1 cellular context compared by ENCODE assay signal in genomic region chr9:130186839-130187522, GRCh38.
A peak's percentile ranks its signal among the peaks of the same experiment; 100 is the strongest.
TF ChIP-seq lines count a peak whose summit lies in the region.

No MANE protein-coding gene starts in this region.

TF ChIP-seq in HepG2, 621 proteins besides CTCF, POLR2A, EP300 and RAD21 (continued from another document and continues in another):
- TF ChIP-seq, protein P1, sequence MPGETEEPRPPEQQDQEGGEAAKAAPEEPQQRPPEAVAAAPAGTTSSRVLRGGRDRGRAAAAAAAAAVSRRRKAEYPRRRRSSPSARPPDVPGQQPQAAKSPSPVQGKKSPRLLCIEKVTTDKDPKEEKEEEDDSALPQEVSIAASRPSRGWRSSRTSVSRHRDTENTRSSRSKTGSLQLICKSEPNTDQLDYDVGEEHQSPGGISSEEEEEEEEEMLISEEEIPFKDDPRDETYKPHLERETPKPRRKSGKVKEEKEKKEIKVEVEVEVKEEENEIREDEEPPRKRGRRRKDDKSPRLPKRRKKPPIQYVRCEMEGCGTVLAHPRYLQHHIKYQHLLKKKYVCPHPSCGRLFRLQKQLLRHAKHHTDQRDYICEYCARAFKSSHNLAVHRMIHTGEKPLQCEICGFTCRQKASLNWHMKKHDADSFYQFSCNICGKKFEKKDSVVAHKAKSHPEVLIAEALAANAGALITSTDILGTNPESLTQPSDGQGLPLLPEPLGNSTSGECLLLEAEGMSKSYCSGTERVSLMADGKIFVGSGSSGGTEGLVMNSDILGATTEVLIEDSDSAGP (CRISPR knock-in tag; IDR thresholded peaks at IDR 0.05; ENCODE audit: borderline replicate concordance) = peak; percentile 100
- TF ChIP-seq TBX3 (IDR thresholded peaks at IDR 0.05; ENCODE audit: borderline replicate concordance) (no peak), MEIS1 (CRISPR knock-in tag; IDR thresholded peaks at IDR 0.05; ENCODE audit: borderline replicate concordance) (no peak), ASH2L (IDR thresholded peaks at IDR 0.05; ENCODE audit: insufficient read length, low read depth, low read length) (no peak), ATRX (CRISPR knock-in tag; IDR thresholded peaks at IDR 0.05; ENCODE audit: borderline replicate concordance) (no peak), HCFC1 (IDR thresholded peaks at IDR 0.05; ENCODE audit: low read depth, low read length) (no peak), PRDM10 (CRISPR knock-in tag; IDR thresholded peaks at IDR 0.05; ENCODE audit: low read depth) (no peak), KMT2A (CRISPR knock-in tag; IDR thresholded peaks at IDR 0.05) (no peak), ZNF337 (CRISPR knock-in tag; IDR thresholded peaks at IDR 0.05; ENCODE audit: borderline replicate concordance, low read depth) (no peak), PRMT3 (CRISPR knock-in tag; IDR thresholded peaks at IDR 0.05; ENCODE audit: borderline replicate concordance, low read depth) (no peak), PCBP1 (IDR thresholded peaks at IDR 0.05; ENCODE audit: borderline replicate concordance, low read depth, low read length) (0 out of 2 replicates have a peak, but pooled peaks have one; percentile 20), GTF3A (CRISPR knock-in tag; conservative IDR thresholded peaks at IDR 0.05) (no peak), MED13 (CRISPR knock-in tag; IDR thresholded peaks at IDR 0.05) (no peak), ZNF34 (CRISPR knock-in tag; IDR thresholded peaks at IDR 0.05; ENCODE audit: borderline replicate concordance) (no peak), USF2 (IDR thresholded peaks at IDR 0.05; ENCODE audit: low read depth, low read length) (no peak), USF2 (CRISPR knock-in tag; IDR thresholded peaks at IDR 0.05; ENCODE audit: borderline replicate concordance) (no peak), FOSL2 (CRISPR knock-in tag; IDR thresholded peaks at IDR 0.05) (peak; percentile 96), NR2C2 (CRISPR knock-in tag; IDR thresholded peaks at IDR 0.05; ENCODE audit: borderline replicate concordance) (peak; percentile 40; the same call in 1 of the 2 replicates), ZNF562 (CRISPR knock-in tag; IDR thresholded peaks at IDR 0.05; ENCODE audit: borderline replicate concordance) (no peak), NR2F1 (CRISPR knock-in tag; IDR thresholded peaks at IDR 0.05) (no peak), CCAR2 (optimal IDR thresholded peaks at IDR 0.05; ENCODE audit: low read depth, low read length) (no peak), MAF1 (CRISPR knock-in tag; IDR thresholded peaks at IDR 0.05; ENCODE audit: borderline replicate concordance) (no peak), KAT8 (CRISPR knock-in tag; IDR thresholded peaks at IDR 0.05) (peak; percentile 30; the same call in 1 of the 2 replicates), DNMT1 (CRISPR knock-in tag; IDR thresholded peaks at IDR 0.05) (no peak), STAT6 (CRISPR knock-in tag; IDR thresholded peaks at IDR 0.05; ENCODE audit: borderline replicate concordance) (no peak), AGO1 (IDR thresholded peaks at IDR 0.05; ENCODE audit: low read depth, low read length, poor library complexity, severe bottlenecking) (no peak), MTA1 (CRISPR knock-in tag; IDR thresholded peaks at IDR 0.05; ENCODE audit: borderline replicate concordance) (peak; percentile 63; the same call in 1 of the 2 replicates), ZNF335 (CRISPR knock-in tag; IDR thresholded peaks at IDR 0.05) (no peak), ZNF703 (CRISPR knock-in tag; IDR thresholded peaks at IDR 0.05; ENCODE audit: borderline replicate concordance) (no peak), ISX (CRISPR knock-in tag; conservative IDR thresholded peaks at IDR 0.05) (no peak), MEIS2 (CRISPR knock-in tag; IDR thresholded peaks at IDR 0.05) (no peak), ZNF768 (CRISPR knock-in tag; IDR thresholded peaks at IDR 0.05) (peak; percentile 4; the same call in 1 of the 2 replicates), TFAP4 (IDR thresholded peaks at IDR 0.05; ENCODE audit: borderline replicate concordance, low read depth) (no peak), ZNF577 (CRISPR knock-in tag; IDR thresholded peaks at IDR 0.05; ENCODE audit: borderline replicate concordance, low read depth) (no peak), PATZ1 (CRISPR knock-in tag; IDR thresholded peaks at IDR 0.05) (peak; percentile 24), ARNT2 (CRISPR knock-in tag; IDR thresholded peaks at IDR 0.05; ENCODE audit: low read depth) (no peak), GFI1 (CRISPR knock-in tag; IDR thresholded peaks at IDR 0.05; ENCODE audit: borderline replicate concordance) (no peak), XBP1 (CRISPR knock-in tag; IDR thresholded peaks at IDR 0.05) (no peak)
- TF ChIP-seq, protein P2, sequence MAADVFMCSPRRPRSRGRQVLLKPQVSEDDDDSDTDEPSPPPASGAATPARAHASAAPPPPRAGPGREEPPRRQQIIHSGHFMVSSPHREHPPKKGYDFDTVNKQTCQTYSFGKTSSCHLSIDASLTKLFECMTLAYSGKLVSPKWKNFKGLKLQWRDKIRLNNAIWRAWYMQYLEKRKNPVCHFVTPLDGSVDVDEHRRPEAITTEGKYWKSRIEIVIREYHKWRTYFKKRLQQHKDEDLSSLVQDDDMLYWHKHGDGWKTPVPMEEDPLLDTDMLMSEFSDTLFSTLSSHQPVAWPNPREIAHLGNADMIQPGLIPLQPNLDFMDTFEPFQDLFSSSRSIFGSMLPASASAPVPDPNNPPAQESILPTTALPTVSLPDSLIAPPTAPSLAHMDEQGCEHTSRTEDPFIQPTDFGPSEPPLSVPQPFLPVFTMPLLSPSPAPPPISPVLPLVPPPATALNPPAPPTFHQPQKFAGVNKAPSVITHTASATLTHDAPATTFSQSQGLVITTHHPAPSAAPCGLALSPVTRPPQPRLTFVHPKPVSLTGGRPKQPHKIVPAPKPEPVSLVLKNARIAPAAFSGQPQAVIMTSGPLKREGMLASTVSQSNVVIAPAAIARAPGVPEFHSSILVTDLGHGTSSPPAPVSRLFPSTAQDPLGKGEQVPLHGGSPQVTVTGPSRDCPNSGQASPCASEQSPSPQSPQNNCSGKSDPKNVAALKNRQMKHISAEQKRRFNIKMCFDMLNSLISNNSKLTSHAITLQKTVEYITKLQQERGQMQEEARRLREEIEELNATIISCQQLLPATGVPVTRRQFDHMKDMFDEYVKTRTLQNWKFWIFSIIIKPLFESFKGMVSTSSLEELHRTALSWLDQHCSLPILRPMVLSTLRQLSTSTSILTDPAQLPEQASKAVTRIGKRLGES (CRISPR knock-in tag; IDR thresholded peaks at IDR 0.05; ENCODE audit: borderline replicate concordance) = no peak
- TF ChIP-seq, protein P3, sequence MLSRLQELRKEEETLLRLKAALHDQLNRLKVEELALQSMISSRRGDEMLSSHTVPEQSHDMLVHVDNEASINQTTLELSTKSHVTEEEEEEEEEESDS (CRISPR knock-in tag; IDR thresholded peaks at IDR 0.05; ENCODE audit: borderline replicate concordance) = no peak
- TF ChIP-seq, protein P4, sequence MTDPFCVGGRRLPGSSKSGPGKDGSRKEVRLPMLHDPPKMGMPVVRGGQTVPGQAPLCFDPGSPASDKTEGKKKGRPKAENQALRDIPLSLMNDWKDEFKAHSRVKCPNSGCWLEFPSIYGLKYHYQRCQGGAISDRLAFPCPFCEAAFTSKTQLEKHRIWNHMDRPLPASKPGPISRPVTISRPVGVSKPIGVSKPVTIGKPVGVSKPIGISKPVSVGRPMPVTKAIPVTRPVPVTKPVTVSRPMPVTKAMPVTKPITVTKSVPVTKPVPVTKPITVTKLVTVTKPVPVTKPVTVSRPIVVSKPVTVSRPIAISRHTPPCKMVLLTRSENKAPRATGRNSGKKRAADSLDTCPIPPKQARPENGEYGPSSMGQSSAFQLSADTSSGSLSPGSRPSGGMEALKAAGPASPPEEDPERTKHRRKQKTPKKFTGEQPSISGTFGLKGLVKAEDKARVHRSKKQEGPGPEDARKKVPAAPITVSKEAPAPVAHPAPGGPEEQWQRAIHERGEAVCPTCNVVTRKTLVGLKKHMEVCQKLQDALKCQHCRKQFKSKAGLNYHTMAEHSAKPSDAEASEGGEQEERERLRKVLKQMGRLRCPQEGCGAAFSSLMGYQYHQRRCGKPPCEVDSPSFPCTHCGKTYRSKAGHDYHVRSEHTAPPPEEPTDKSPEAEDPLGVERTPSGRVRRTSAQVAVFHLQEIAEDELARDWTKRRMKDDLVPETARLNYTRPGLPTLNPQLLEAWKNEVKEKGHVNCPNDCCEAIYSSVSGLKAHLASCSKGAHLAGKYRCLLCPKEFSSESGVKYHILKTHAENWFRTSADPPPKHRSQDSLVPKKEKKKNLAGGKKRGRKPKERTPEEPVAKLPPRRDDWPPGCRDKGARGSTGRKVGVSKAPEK (CRISPR knock-in tag; IDR thresholded peaks at IDR 0.05; ENCODE audit: borderline replicate concordance) = no peak
